ENCODE assay signal across 8 cellular contexts in the genomic region with DNA sequence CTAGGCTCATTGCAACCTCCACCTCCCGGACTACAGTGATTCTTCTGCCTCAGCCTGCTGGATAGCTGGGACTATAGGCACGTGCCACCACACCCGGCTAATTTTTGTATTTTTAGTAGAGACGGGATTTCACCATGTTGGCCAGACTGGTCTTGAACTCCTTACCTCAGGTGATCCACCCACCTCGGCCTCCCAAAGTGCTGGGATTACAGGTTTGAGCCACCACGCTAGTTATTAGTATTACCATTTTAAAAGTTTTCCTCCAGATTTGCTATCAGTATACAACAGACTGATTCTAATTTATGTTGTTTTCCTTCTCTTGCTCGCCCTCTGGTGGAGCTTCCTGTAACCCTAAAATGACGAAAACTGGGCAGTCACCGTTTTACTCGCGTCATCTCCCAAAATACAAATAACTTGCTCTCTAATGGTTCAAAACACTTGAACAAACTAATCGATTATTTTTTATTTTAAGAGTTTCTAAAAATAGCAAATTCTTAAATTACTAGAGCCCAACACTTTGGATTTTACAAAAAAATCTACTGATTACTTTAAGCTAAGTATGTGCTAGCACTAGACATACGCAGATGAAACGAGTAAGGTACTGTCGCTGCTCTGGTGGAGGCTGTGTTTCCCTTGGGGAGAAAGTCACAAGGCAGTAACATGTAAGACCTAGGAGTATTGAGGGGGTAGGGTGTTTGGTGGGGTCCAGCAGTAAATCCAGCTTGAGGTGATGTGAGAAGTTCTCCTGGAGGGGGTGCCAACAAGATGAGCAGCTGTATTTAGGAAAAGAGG.
A peak's percentile ranks its signal among the peaks of the same experiment; 100 is the strongest.
DNase-seq lines count a peak whose midpoint lies in the region; ATAC-seq and TF ChIP-seq lines count a peak whose summit lies in the region.

No MANE protein-coding gene starts in this region.

- peak; percentile 62 for TF ChIP-seq CTCF in AG04450 (IDR thresholded peaks at IDR 0.05; ENCODE audit: low read depth, low read length)
- peak; percentile 92 for TF ChIP-seq CTCF in activated CD8-positive, alpha-beta T cell treated with anti-CD3 and anti-CD28 coated beads for 36 hours (IDR thresholded peaks at IDR 0.05)

- DNase-seq in AG04450 (ENCODE audit: low read depth, low spot score) (no peak), NCI-H526 (lab: John Stamatoyannopoulos, UW) (peak; percentile 8 to 88)
- peak; percentile 86 for DNase-seq in activated CD8-positive, alpha-beta T cell treated with anti-CD3 and anti-CD28 coated beads for 36 hours
- DNase-seq in effector memory CD4-positive, alpha-beta T cell: peak; percentile 16 to 52 (median 44)
- peak; percentile 14 to 46 for DNase-seq in stimulated activated CD8-positive, alpha-beta memory T cell treated with anti-CD3 and anti-CD28 coated beads, Interleukin-7, amount 100 ng/mL, for 1 hour (ENCODE audit: low read depth in 2 of 2)

- TF ChIP-seq POLR2A in GM18505 (IDR thresholded peaks at IDR 0.05; ENCODE audit: borderline replicate concordance, extremely low read depth, insufficient read depth, insufficient read length): no peak

- H3K36me3 Mint-ChIP-seq in activated CD8-positive, alpha-beta T cell treated with anti-CD3 and anti-CD28 coated beads for 36 hours (ENCODE audit: low read depth): peaks cover under 1% of the 10 kb centered on the region

- intact Hi-C loops in activated CD8-positive, alpha-beta T cell treated with anti-CD3 and anti-CD28 coated beads for 36 hours (cut with micrococcal nuclease): loop anchor here (5.0 to 10.0 kb wide), 4 partner anchors 50 to 400 kb away; no protein-coding TSS in a partner anchor

- H3K36me3 ChIP-seq in effector memory CD4-positive, alpha-beta T cell (ENCODE audit: control insufficient read depth, insufficient read depth, low read length): no peaks in the 10 kb centered on the region

- H3K4me3 ChIP-seq in AG04450 (ENCODE audit: low read depth, low read length): no peak overlapping the region
- peak overlapping the region; percentile 33 for H3K4me3 ChIP-seq in effector memory CD4-positive, alpha-beta T cell (ENCODE audit: insufficient read depth, low read depth, low read length, poor library complexity, severe bottlenecking)
- peak overlapping the region; percentile 14 for H3K4me3 ChIP-seq in mononuclear cell (ENCODE audit: low read length)

- no peak overlapping the region for H3K27ac ChIP-seq in AG04450 (ENCODE audit: low read depth, low read length)
- H3K27ac ChIP-seq in effector memory CD4-positive, alpha-beta T cell (ENCODE audit: insufficient read depth, low read length, poor library complexity, severe bottlenecking): peak overlapping the region; percentile 54

- H3K27me3 Mint-ChIP-seq in activated CD8-positive, alpha-beta T cell treated with anti-CD3 and anti-CD28 coated beads for 36 hours: no peaks in the 10 kb centered on the region

- CTCF ChIA-PET in AG04450 (lab: Charles Lee): interaction anchor here (0.6 to 2.7 kb wide), 15 partner anchors 10 to 521 kb away, joined by 3 to 23 read pairs (median 3); no protein-coding TSS in a partner anchor
- CTCF ChIA-PET in activated CD8-positive, alpha-beta T cell treated with anti-CD3 and anti-CD28 coated beads for 36 hours (lab: Charles Lee): interaction anchor here (0.6 to 2.8 kb wide), 43 partner anchors 9 to 599 kb away, joined by 3 to 20 read pairs (median 4); partner anchors contain the start of gene SUCNR1

- peak overlapping the region; percentile 31 for H3K4me3 Mint-ChIP-seq in activated CD8-positive, alpha-beta T cell treated with anti-CD3 and anti-CD28 coated beads for 36 hours

- H3K9me3 Mint-ChIP-seq in activated CD8-positive, alpha-beta T cell treated with anti-CD3 and anti-CD28 coated beads for 36 hours: no peaks in the 10 kb centered on the region

- H3K27me3 ChIP-seq in AG04450 (ENCODE audit: control insufficient read depth, insufficient read depth, low read length) (no peaks in the 10 kb centered on the region), mononuclear cell (ENCODE audit: insufficient read depth, low read length) (no peaks in the 10 kb centered on the region)
- H3K27me3 ChIP-seq in effector memory CD4-positive, alpha-beta T cell (replicated peaks; ENCODE audit: control insufficient read depth, insufficient read depth, low read length, poor library complexity, severe bottlenecking): no peaks in the 10 kb centered on the region

- POLR2A ChIA-PET in AG04450 (lab: Yijun Ruan, JAX): no interaction called here
- POLR2A ChIA-PET in activated CD8-positive, alpha-beta T cell treated with anti-CD3 and anti-CD28 coated beads for 36 hours (lab: Charles Lee): interaction anchor here (0.9 to 1.3 kb wide), 5 partner anchors 14 to 399 kb away, joined by 3 to 4 read pairs (median 3); partner anchors contain the start of gene MBNL1

- ATAC-seq in GM18505 (IDR thresholded peaks at IDR 0.05; ENCODE audit: unreplicated experiment) (peak; percentile 64), HG03060 (IDR thresholded peaks at IDR 0.05; ENCODE audit: low read depth, unreplicated experiment) (peak; percentile 48)
- peak; percentile 86 for ATAC-seq in activated CD8-positive, alpha-beta T cell treated with anti-CD3 and anti-CD28 coated beads for 36 hours

- H3K4me1 ChIP-seq in effector memory CD4-positive, alpha-beta T cell (ENCODE audit: control insufficient read depth, insufficient read depth, low read length, poor library complexity, severe bottlenecking): peaks cover 6% of the 10 kb centered on the region
- peaks cover 13% of the 10 kb centered on the region for H3K4me1 ChIP-seq in mononuclear cell (ENCODE audit: insufficient read depth, low read length)

- peaks cover 9% of the 10 kb centered on the region for H3K4me1 Mint-ChIP-seq in activated CD8-positive, alpha-beta T cell treated with anti-CD3 and anti-CD28 coated beads for 36 hours (ENCODE audit: low read depth)

- H3K9me3 ChIP-seq in AG04450 (ENCODE audit: control insufficient read depth, insufficient read depth, low read length) (no peaks in the 10 kb centered on the region), mononuclear cell (ENCODE audit: low read depth, low read length) (peaks cover 5% of the 10 kb centered on the region)
- no peaks in the 10 kb centered on the region for H3K9me3 ChIP-seq in effector memory CD4-positive, alpha-beta T cell (ENCODE audit: control insufficient read depth, low read length)

- H3K27ac Mint-ChIP-seq in activated CD8-positive, alpha-beta T cell treated with anti-CD3 and anti-CD28 coated beads for 36 hours: peak overlapping the region; percentile 22
